8 cellular contexts compared by ENCODE assay signal in the genomic region with DNA sequence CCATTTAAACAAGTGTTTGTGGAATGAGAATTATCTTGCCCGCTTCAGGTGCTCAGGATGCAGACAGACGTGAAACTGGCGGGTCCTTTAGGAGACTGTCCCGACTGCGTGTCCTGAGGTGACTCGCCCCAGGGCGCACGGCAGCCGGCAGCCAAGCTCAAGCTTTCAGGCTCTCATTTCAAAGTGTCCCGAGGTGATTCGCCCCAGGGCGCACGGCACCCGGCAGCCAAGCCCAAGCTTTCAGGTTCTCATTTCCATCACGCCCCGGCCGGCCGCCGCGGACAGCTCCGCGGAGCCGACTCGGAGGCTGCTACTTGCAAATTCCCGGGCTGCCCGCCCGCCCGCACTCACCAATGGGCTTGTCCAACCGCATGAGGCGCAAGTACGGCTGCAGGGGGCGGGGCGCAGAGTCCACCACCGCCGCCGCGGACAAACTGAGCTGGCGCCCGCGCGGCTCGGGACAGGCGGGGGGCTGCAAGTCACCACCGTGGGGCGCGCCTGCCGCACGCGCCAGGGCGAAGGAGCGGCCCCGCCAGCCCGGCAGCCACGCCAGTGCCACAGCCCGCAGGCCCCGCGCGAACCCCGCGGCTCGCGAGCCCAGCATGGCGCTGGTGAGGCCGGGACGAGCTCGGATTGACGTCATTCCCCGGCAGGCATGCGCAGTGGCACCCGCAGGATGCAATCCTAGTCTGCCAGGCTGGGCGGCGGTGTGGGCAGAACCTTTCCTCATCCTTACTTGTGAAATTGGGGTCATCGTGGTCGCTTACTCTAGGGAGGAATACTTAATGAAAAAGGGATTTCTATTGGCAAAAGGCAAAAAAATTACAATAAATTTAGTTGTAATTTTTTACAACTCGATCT. TPM values are rescaled to one million over a fixed set of nuclear protein-coding genes. Genes with fewer than 3 reads are reported as not detected.
DNase-seq lines count a peak whose midpoint lies in the region; ATAC-seq and TF ChIP-seq lines count a peak whose summit lies in the region.

A gene with protein sequence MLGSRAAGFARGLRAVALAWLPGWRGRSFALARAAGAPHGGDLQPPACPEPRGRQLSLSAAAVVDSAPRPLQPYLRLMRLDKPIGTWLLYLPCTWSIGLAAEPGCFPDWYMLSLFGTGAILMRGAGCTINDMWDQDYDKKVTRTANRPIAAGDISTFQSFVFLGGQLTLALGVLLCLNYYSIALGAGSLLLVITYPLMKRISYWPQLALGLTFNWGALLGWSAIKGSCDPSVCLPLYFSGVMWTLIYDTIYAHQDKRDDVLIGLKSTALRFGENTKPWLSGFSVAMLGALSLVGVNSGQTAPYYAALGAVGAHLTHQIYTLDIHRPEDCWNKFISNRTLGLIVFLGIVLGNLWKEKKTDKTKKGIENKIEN (minus strand): TSS at position 638 of the 861 bp plus-strand sequence. CDS start 34 bp downstream, at position 604.

- peaks cover 45% of the 10 kb centered on the region for H3K4me1 Mint-ChIP-seq in activated T-cell treated with anti-CD3 and anti-CD28 coated beads, Interleukin-2, amount 50 U/mL, for 24 hours (ENCODE audit: low read depth)

- H2BK5ac ChIP-seq in IMR-90 (ENCODE audit: low read depth, low read length, poor library complexity, severe bottlenecking) = peak within 1 kb of the TSS; percentile 84

- H3K23ac ChIP-seq in IMR-90 (ENCODE audit: low read depth, low read length) = peak within 1 kb of the TSS; percentile 88

- H2BK120ac ChIP-seq in IMR-90 (ENCODE audit: low read depth, low read length) = peak within 1 kb of the TSS; percentile 44

- POLR2A ChIA-PET in IMR-90 (lab: Charles Lee; ENCODE audit: unreplicated experiment) = interaction anchor here (0.9 kb wide), 1 partner anchor 249 kb away, joined by 4 read pairs; a partner anchor contains a TSS
- POLR2A ChIA-PET in PC-9 (lab: Charles Lee; ENCODE audit: unreplicated experiment) = interaction anchor here (0.6 to 0.7 kb wide), 5 partner anchors 17 to 906 kb away, joined by 3 to 9 read pairs (median 8); no protein-coding TSS in a partner anchor

- dilution Hi-C loops in IMR-90 (cut with HindIII; ENCODE audit: low sequenced_read_pairs, unreplicated experiment) = no loop called here

- H3K9me3 ChIP-seq in IMR-90 (ENCODE audit: control insufficient read depth, insufficient read depth, low read length) (no peaks in the 10 kb centered on the region), PC-9 (ENCODE audit: insufficient read depth, low read depth) (no peaks in the 10 kb centered on the region), esophagus (ENCODE audit: control insufficient read depth in 2 of 2, insufficient read depth in 1 of 2, low read depth in 1 of 2, low read length in 1 of 2) (no peaks in the 10 kb centered on the region), muscle layer of colon (ENCODE audit: low read length) (no peaks in the 10 kb centered on the region)

- TF ChIP-seq POLR2A in IMR-90 (IDR thresholded peaks at IDR 0.05; ENCODE audit: low read depth, low read length) = peak; percentile 84

- H3F3A ChIP-seq in PC-9 (ENCODE audit: insufficient read depth, low read depth) = 0 out of 2 replicates have a peak, but pooled peaks cover 8% of the 10 kb centered on the region

- intact Hi-C loops in IMR-90 (cut with micrococcal nuclease) (loop anchor here (2.0 to 10.0 kb wide), 2 partner anchors 170 to 430 kb away; a partner anchor contains a TSS), PC-9 (cut with micrococcal nuclease; ENCODE audit: unreplicated experiment) (loop anchor here (1.0 to 5.0 kb wide), 4 partner anchors 72 to 387 kb away; a partner anchor contains a TSS)

- peak; percentile 77 for DNase-seq in DMS153 treated with DMSO at 0.1 percent for 48 hours (lab: John Stamatoyannopoulos, UW; ENCODE audit: unreplicated experiment)
- DNase-seq in IMR-90 = peak; percentile 92
- peak; percentile 73 to 89 for DNase-seq in PC-9
- DNase-seq in activated T-cell treated with anti-CD3 and anti-CD28 coated beads, Interleukin-2, amount 50 U/mL, for 24 hours = peak; percentile 96
- peak; percentile 91 for DNase-seq in stimulated activated CD8-positive, alpha-beta memory T cell treated with anti-CD3 and anti-CD28 coated beads, Interleukin-7, amount 100 ng/mL, for 24 hours (ENCODE audit: low read depth)

- peak within 1 kb of the TSS; percentile 91 for H3K4me3 Mint-ChIP-seq in activated T-cell treated with anti-CD3 and anti-CD28 coated beads, Interleukin-2, amount 50 U/mL, for 24 hours

- peak within 1 kb of the TSS; percentile 53 for H4K91ac ChIP-seq in IMR-90 (ENCODE audit: insufficient read depth, low read depth, low read length)

- H3K4me3 ChIP-seq in IMR-90 (ENCODE audit: insufficient read depth, low read depth, low read length) = peak within 1 kb of the TSS; percentile 74
- peak within 1 kb of the TSS; percentile 60 for H3K4me3 ChIP-seq in PC-9
- H3K4me3 ChIP-seq in esophagus (ENCODE audit: low read depth in 1 of 2, low read length in 2 of 2) = peak within 1 kb of the TSS; percentile 71 to 88
- peak within 1 kb of the TSS; percentile 30 to 90 for H3K4me3 ChIP-seq in muscle layer of colon (ENCODE audit: low read depth in 1 of 2, low read length in 2 of 2)

- H3K9ac ChIP-seq in IMR-90 (ENCODE audit: low read depth, low read length) (peak within 1 kb of the TSS; percentile 82), muscle layer of colon (ENCODE audit: low read length) (peak within 1 kb of the TSS; percentile 95)

- in situ Hi-C loops in IMR-90 (cut with MboI; ENCODE audit: low sequenced_read_pairs) = loop anchor here (10.0 kb wide), 2 partner anchors 170 to 210 kb away; a partner anchor contains a TSS

- TF ChIP-seq RAD21 in IMR-90 (IDR thresholded peaks at IDR 0.05; ENCODE audit: low read length) = peak; percentile 1; the same call in 1 of the 2 replicates

- H3K27ac Mint-ChIP-seq in activated T-cell treated with anti-CD3 and anti-CD28 coated beads, Interleukin-2, amount 50 U/mL, for 24 hours = peak within 1 kb of the TSS; percentile 97

- BruUV-seq in IMR-90 (replicated peaks; lab: Mats Ljungman, UMichigan) (no TSS peak), PC-9 (replicated peaks; lab: Mats Ljungman, UMichigan) (TSS peak; percentile 58)

- no peak within 1 kb of the TSS for H2BK20ac ChIP-seq in IMR-90 (ENCODE audit: low read depth, low read length)

- no peak within 1 kb of the TSS for H2AK5ac ChIP-seq in IMR-90 (ENCODE audit: low read depth, low read length)

- H3K9me1 ChIP-seq in IMR-90 (ENCODE audit: insufficient read depth, low read length) = no peaks in the 10 kb centered on the region

- ATAC-seq in GM21528 (IDR thresholded peaks at IDR 0.05; ENCODE audit: low FRiP score, unreplicated experiment) (peak; percentile 84), IMR-90 (ENCODE audit: low read depth) (peak; percentile 96)

- peaks cover 5 to 16% of the 10 kb centered on the region in 2 experiments; a peak in 3 of 4 replicates for H3K79me1 ChIP-seq in IMR-90 (ENCODE audit: low read depth in 1 of 2, low read length in 2 of 2)

- peak within 1 kb of the TSS; percentile 42 for H3K18ac ChIP-seq in IMR-90 (ENCODE audit: low read depth, low read length)

- H2BK15ac ChIP-seq in IMR-90 (ENCODE audit: low read depth, low read length) = no peak within 1 kb of the TSS; the same call in 2 of the 3 replicates

- no peaks in the 10 kb centered on the region for H3K27me3 Mint-ChIP-seq in activated T-cell treated with anti-CD3 and anti-CD28 coated beads, Interleukin-2, amount 50 U/mL, for 24 hours

- H3K4ac ChIP-seq in IMR-90 (ENCODE audit: low read depth, low read length) = peak within 1 kb of the TSS; percentile 22; the same call in 1 of the 2 replicates

- H3K4me2 ChIP-seq in IMR-90 (ENCODE audit: low read depth, low read length) (peak within 1 kb of the TSS; percentile 93), PC-9 (peak within 1 kb of the TSS; percentile 78)

- no peaks in the 10 kb centered on the region for H3K36me3 ChIP-seq in IMR-90 (ENCODE audit: control insufficient read depth, insufficient read depth, low read length)
- no peaks in the 10 kb centered on the region for H3K36me3 ChIP-seq in PC-9 (ENCODE audit: low read depth)
- no peaks in the 10 kb centered on the region for H3K36me3 ChIP-seq in esophagus (ENCODE audit: control insufficient read depth in 2 of 2, insufficient read depth in 2 of 2, low read length in 1 of 2)
- no peaks in the 10 kb centered on the region for H3K36me3 ChIP-seq in muscle layer of colon (ENCODE audit: insufficient read depth, low read length)

- 0 out of 2 replicates have a peak, but pooled peaks have one; percentile 11 for TF ChIP-seq CTCF in IMR-90 (conservative IDR thresholded peaks at IDR 0.05; ENCODE audit: low read depth, low read length)
- TF ChIP-seq CTCF in PC-9 (conservative IDR thresholded peaks at IDR 0.05) = no peak

- no peaks in the 10 kb centered on the region for H3K27me3 ChIP-seq in IMR-90 (ENCODE audit: control insufficient read depth, insufficient read depth, low read length)
- no peaks in the 10 kb centered on the region for H3K27me3 ChIP-seq in PC-9 (ENCODE audit: insufficient read depth, low read depth)
- no peaks in the 10 kb centered on the region for H3K27me3 ChIP-seq in esophagus (ENCODE audit: control insufficient read depth in 1 of 2, insufficient read depth in 2 of 2, low read length in 2 of 2)
- H3K27me3 ChIP-seq in muscle layer of colon (ENCODE audit: control insufficient read depth in 1 of 2, insufficient read depth in 2 of 2, low read length in 2 of 2) = no peaks in the 10 kb centered on the region

- H3K27ac ChIP-seq in IMR-90 (ENCODE audit: insufficient read depth, low read length) (peak within 1 kb of the TSS; percentile 68), PC-9 (peak within 1 kb of the TSS; percentile 27; the same call in 1 of the 2 replicates), esophagus (ENCODE audit: low read depth in 2 of 2, low read length in 1 of 2) (peak within 1 kb of the TSS; percentile 94 to 95), muscle layer of colon (ENCODE audit: low read depth, low read length) (peak within 1 kb of the TSS; percentile 62)

- WGBS in IMR-90 (ENCODE audit: extremely low coverage in 2 of 2, insufficient read length in 1 of 2), 2 experiments = 1% methylated on average over 60 of the region's 75 CpGs; no CpG with 5 or more reads in 1 of the 2 experiments
- WGBS in esophagus, 2 donors = 0% methylated on average over 47 to 75 of the region's 75 CpGs

- no peaks in the 10 kb centered on the region for H3K9me2 ChIP-seq in PC-9 (ENCODE audit: insufficient read depth)

- peak within 1 kb of the TSS; percentile 71 to 80 for H4K8ac ChIP-seq in IMR-90 (ENCODE audit: low read depth in 2 of 2, low read length in 2 of 2)

- H3K14ac ChIP-seq in IMR-90 (replicated peaks; ENCODE audit: low read depth, low read length) = peak within 1 kb of the TSS; percentile 75

- peaks cover 33% of the 10 kb centered on the region for H3K79me2 ChIP-seq in PC-9 (ENCODE audit: low read depth)

- H4K5ac ChIP-seq in IMR-90 (ENCODE audit: low read depth, low read length) = peak within 1 kb of the TSS; percentile 16; the same call in 1 of the 2 replicates

- H2AFZ ChIP-seq in IMR-90 (replicated peaks; ENCODE audit: low read length, poor library complexity) (peak within 1 kb of the TSS; percentile 88), PC-9 (peak within 1 kb of the TSS; percentile 84)

- H3K56ac ChIP-seq in IMR-90 (ENCODE audit: extremely low read depth, insufficient read depth, low read length) = peak within 1 kb of the TSS; percentile 93

- H3K4me1 ChIP-seq in IMR-90 (ENCODE audit: control insufficient read depth, insufficient read depth, low read length) (no peaks in the 10 kb centered on the region), PC-9 (replicated peaks; ENCODE audit: insufficient read depth) (peaks cover 24% of the 10 kb centered on the region), esophagus (ENCODE audit: control insufficient read depth in 2 of 2, insufficient read depth in 2 of 2, low read length in 1 of 2) (no peaks in the 10 kb centered on the region), muscle layer of colon (ENCODE audit: insufficient read depth, low read length) (peaks cover 19% of the 10 kb centered on the region)

- peaks cover 9% of the 10 kb centered on the region for H3K36me3 Mint-ChIP-seq in activated T-cell treated with anti-CD3 and anti-CD28 coated beads, Interleukin-2, amount 50 U/mL, for 24 hours (ENCODE audit: low read depth)

- H3K9me3 Mint-ChIP-seq in activated T-cell treated with anti-CD3 and anti-CD28 coated beads, Interleukin-2, amount 50 U/mL, for 24 hours = no peaks in the 10 kb centered on the region

- peak within 1 kb of the TSS; percentile 35 for H2AK9ac ChIP-seq in IMR-90 (replicated peaks; ENCODE audit: low read depth, low read length, poor library complexity)

- 0 out of 2 replicates have a peak, but pooled peaks cover 3% of the 10 kb centered on the region for H4K20me1 ChIP-seq in IMR-90 (ENCODE audit: insufficient read depth, low read length)
- H4K20me1 ChIP-seq in PC-9 (ENCODE audit: insufficient read depth) = no peaks in the 10 kb centered on the region

- CTCF ChIA-PET in IMR-90 (lab: Yijun Ruan, JAX) (interaction anchor here (0.8 to 1.0 kb wide), 4 partner anchors 9 to 488 kb away, joined by 3 read pairs; no protein-coding TSS in a partner anchor), PC-9 (lab: Charles Lee) (interaction anchor here (0.6 to 1.2 kb wide), 4 partner anchors 51 to 433 kb away, joined by 3 to 5 read pairs (median 4); no protein-coding TSS in a partner anchor)

RNA-seq across cellular contexts. Expression of the gene that starts here (rescaled TPM):
- total RNA-seq in IMR-90 (2012; rRNA removed) (7.3 and 8.9 TPM in 2 replicates), PC-9 (2021) (16.5 and 19.5 TPM in 2 replicates)
- polyA plus RNA-seq in IMR-90 (2012; rRNA removed) (7.4 and 7.9 TPM in 2 replicates), esophagus (10 to 100 TPM in 1 of 2 donors, 1 to 10 TPM in 1; 9.1 to 12.5 TPM)
- 3.7 TPM in 2 replicates for polyA plus RNA-seq in IMR-90 (2012; cell fraction: cytosol; rRNA removed)
- 1.1 and 3.2 TPM in 2 replicates for polyA plus RNA-seq in IMR-90 (2012; cell fraction: nucleus; rRNA removed; ENCODE audit: low replicate concordance)

Comparison
In these comparisons a context has a peak if more than half of its experiments do, and no peak if none do; other contexts are left out.
1. Peak in every context shown above with its lines: DNase-seq, ATAC-seq, H3K4me3 ChIP-seq and H3K27ac ChIP-seq.
2. H3K27ac ChIP-seq: peak in every context shown above with its lines; median percentile 94 in esophagus; 68 in IMR-90; 62 in muscle layer of colon; 27 in PC-9.